ENCODE assay signal across 13 cellular contexts in the genomic region with DNA sequence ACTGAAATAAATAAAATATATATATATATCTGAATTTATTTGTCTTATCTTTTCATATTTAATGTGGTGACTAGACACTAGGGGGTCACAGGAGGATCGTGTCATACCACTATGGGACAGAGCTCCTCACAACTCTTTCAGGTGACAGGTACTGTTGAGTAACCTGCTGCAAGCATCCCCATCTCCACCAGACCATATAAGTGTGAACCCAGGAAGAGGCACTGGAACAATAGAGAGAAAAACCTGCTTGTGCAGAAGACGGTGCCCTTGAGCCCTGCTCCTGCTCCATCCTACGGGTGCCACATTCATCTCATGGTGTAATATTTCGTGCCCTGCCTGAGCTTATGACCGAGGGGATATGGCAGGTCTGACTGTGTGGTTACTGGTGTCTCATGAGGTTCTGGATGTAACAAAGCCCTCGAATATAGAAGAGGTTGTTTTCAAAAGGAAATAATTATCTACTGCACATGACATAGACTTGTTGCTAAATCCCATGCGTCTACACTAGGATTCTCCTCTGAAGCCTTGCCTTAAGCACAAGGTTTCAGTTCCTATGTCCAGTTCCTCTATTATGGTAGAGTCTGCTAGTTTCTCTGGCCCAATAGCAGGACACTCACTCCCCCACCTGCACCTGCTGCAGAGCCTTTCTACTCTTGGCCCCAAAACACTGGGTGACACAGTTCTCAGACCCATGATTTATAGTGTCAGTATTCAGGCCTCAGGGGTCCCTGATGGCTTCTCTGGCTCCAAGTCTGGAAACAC.
DNase-seq lines count a peak whose midpoint lies in the region; ATAC-seq, FAIRE-seq and TF ChIP-seq lines count a peak whose summit lies in the region.
"Had no signal": no experiment of that assay in that cellular context is flagged by ENCODE, and none has a peak within 500 bp of the region (broad histone marks: within the 10 kb centered on the region; RNA-seq: fewer than 3 reads in every experiment).

No MANE protein-coding gene starts in this region.

- ATAC-seq in HG03571 (IDR thresholded peaks at IDR 0.05; ENCODE audit: unreplicated experiment) (peak; percentile 52), GM19397 (IDR thresholded peaks at IDR 0.05; ENCODE audit: unreplicated experiment) (no peak)
- ATAC-seq in activated CD4-positive, CD25-positive, alpha-beta regulatory T cell treated with anti-CD3 and anti-CD28 coated beads, Interleukin-2, amount 50 U/mL, for 24 hours, result no peak
- ATAC-seq: activated T-cell treated with anti-CD3 and anti-CD28 coated beads, Interleukin-2, amount 50 U/mL, for 72 hours had no signal

- H3K9ac ChIP-seq in BLaER1 treated with 17β-estradiol and CSF1 and Interleukin-3, amounts not matched to agents 10 nM and 100 nM, result no peak overlapping the region
- H3K9ac ChIP-seq in kidney (ENCODE audit: low read length in 2 of 2), result no peak overlapping the region

- DNase-seq in GM19239 (ENCODE audit: insufficient read length, low spot score) (peak; percentile 20), coronary artery (ENCODE audit: low spot score) (peak; percentile 31), kidney (no peak), C1 segment of cervical spinal cord (lab: John Stamatoyannopoulos, UW) (no peak)
- DNase-seq: activated T-cell treated with anti-CD3 and anti-CD28 coated beads, Interleukin-2, amount 50 U/mL, for 72 hours; hypothalamus; midbrain; NCI-H2029; testis had no signal

- TF ChIP-seq CTCF in coronary artery (IDR thresholded peaks at IDR 0.05), result no peak
- TF ChIP-seq CTCF in kidney (IDR thresholded peaks at IDR 0.05; ENCODE audit: borderline replicate concordance, extremely low read depth, insufficient read depth), result no peak

- no peaks in the 10 kb centered on the region for H3K27me3 ChIP-seq in BLaER1 treated with 17β-estradiol and CSF1 and Interleukin-3, amounts not matched to agents 10 nM and 100 nM
- H3K27me3 ChIP-seq: testis had no signal

- H3K4me3 ChIP-seq in BLaER1 treated with 17β-estradiol and CSF1 and Interleukin-3, amounts not matched to agents 10 nM and 100 nM, result no peak overlapping the region
- H3K4me3 ChIP-seq in coronary artery, result no peak overlapping the region
- no peak overlapping the region for H3K4me3 ChIP-seq in kidney (ENCODE audit: low read length in 2 of 2)
- H3K4me3 ChIP-seq: testis had no signal

- FAIRE-seq in GM19239 (lab: Jason Lieb, UNC) (peak; percentile 93), kidney (lab: Jason Lieb, UNC) (no peak)

- no peaks in the 10 kb centered on the region for H3K9me3 ChIP-seq in BLaER1 treated with 17β-estradiol and CSF1 and Interleukin-3, amounts not matched to agents 10 nM and 100 nM (replicated peaks in 1 of 11)
- H3K9me3 ChIP-seq in kidney (ENCODE audit: control insufficient read depth in 1 of 2, low read length in 2 of 2), result no peaks in the 10 kb centered on the region
- H3K9me3 ChIP-seq: testis had no signal

- no peaks in the 10 kb centered on the region; a peak in 1 of 22 replicates for H4K20me1 ChIP-seq in BLaER1 treated with 17β-estradiol and CSF1 and Interleukin-3, amounts not matched to agents 10 nM and 100 nM

- H3K4me1 ChIP-seq in BLaER1 treated with 17β-estradiol and CSF1 and Interleukin-3, amounts not matched to agents 10 nM and 100 nM, result peaks cover 57 to 67% (median 62%) of the 10 kb centered on the region in 10 experiments
- H3K4me1 ChIP-seq in kidney (ENCODE audit: control insufficient read depth in 1 of 2, insufficient read depth in 1 of 2, low read depth in 1 of 2, low read length in 2 of 2), result no peaks in the 10 kb centered on the region
- H3K4me1 ChIP-seq: testis had no signal

- peak overlapping the region; percentile 25 to 89 (median 58) for H3K4me2 ChIP-seq in BLaER1 treated with 17β-estradiol and CSF1 and Interleukin-3, amounts not matched to agents 10 nM and 100 nM

- H3K27ac ChIP-seq in BLaER1 treated with 17β-estradiol and CSF1 and Interleukin-3, amounts not matched to agents 10 nM and 100 nM, result peak overlapping the region in 5 of 11 experiments; percentile 33 to 61 (median 34); a peak in 7 of 22 replicates
- H3K27ac ChIP-seq in coronary artery (no peak overlapping the region), kidney (ENCODE audit: low read depth in 2 of 2, low read length in 2 of 2) (no peak overlapping the region)
- H3K27ac ChIP-seq: testis had no signal

- intact Hi-C loops in kidney (cut with DNase I), result no loop called here

- H3K36me3 ChIP-seq in BLaER1 treated with 17β-estradiol and CSF1 and Interleukin-3, amounts not matched to agents 10 nM and 100 nM, result no peaks in the 10 kb centered on the region
- H3K36me3 ChIP-seq in kidney (ENCODE audit: control insufficient read depth in 1 of 2, insufficient read depth in 2 of 2, low read length in 2 of 2), result no peaks in the 10 kb centered on the region

Comparison
In these comparisons a context has a peak if more than half of its experiments do, and no peak if none do; other contexts are left out.
1. DNase-seq: peak in GM19239 (single experiment) and coronary artery (single experiment); none in kidney (single experiment) and C1 segment of cervical spinal cord (0 of 14).